In the genomic region with DNA sequence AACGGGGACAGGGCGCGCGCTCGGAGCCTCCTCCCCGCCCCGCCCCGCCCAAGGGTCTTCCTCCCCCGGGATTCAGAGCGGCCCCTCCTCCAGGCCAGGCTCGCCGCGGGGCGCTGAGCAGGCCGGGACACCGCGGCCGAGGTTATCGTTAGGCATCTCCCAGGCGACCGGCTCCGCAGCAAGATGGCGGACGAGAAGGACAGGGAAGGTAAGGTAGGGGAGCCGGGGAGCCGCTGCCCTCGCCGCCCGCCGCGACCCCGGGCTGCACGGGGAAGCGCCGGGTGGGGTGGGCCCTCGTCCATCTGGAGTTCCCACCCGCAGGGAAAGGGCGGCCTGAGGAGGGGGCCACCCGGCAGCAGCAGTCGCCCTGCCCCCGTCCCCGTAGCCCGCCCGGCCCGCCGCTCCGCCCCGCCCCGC, we compare ENCODE assay signal across 8 cellular contexts.
DNase-seq lines count a peak whose midpoint lies in the region; ATAC-seq, FAIRE-seq and TF ChIP-seq lines count a peak whose summit lies in the region.

No MANE protein-coding gene starts in this region.

- no peaks in the 10 kb centered on the region for H3K9me3 Mint-ChIP-seq in activated T-cell treated with anti-CD3 and anti-CD28 coated beads, Interleukin-2, amount 50 U/mL, for 4 hours

- H3K36me3 ChIP-seq in trophoblast cell (ENCODE audit: control insufficient read depth in 1 of 2, insufficient read depth in 2 of 2, low read length in 2 of 2), result no peaks in the 10 kb centered on the region

- no peak overlapping the region for H3K23ac ChIP-seq in trophoblast cell (ENCODE audit: low read length)

- peak overlapping the region; percentile 93 for H2AFZ ChIP-seq in trophoblast cell (ENCODE audit: insufficient read depth, low read length, poor library complexity)

- TF ChIP-seq CTCF in D721Med (IDR thresholded peaks at IDR 0.05; ENCODE audit: insufficient read depth, missing control alignments), result no peak

- WGBS in trophoblast cell (ENCODE audit: extremely low coverage, insufficient coverage, insufficient read length), result no CpG with 5 or more reads among the region's 49 CpGs

- peak overlapping the region; percentile 82 for H3K4me3 ChIP-seq in trophoblast cell (ENCODE audit: low read depth, low read length)

- H3K79me2 ChIP-seq in trophoblast cell (ENCODE audit: control insufficient read depth, insufficient read depth, low read length, poor library complexity), result peaks cover 9% of the 10 kb centered on the region

- peak overlapping the region; percentile 96 for H3K9ac ChIP-seq in trophoblast cell (ENCODE audit: low read length)

- peaks cover 18% of the 10 kb centered on the region for H3K79me1 ChIP-seq in trophoblast cell (ENCODE audit: low read length)

- no peak overlapping the region for H2AK5ac ChIP-seq in trophoblast cell (ENCODE audit: low read length)

- peak overlapping the region; percentile 72 for H4K12ac ChIP-seq in trophoblast cell (ENCODE audit: low read depth, low read length)

- peak overlapping the region; percentile 97 for H3K18ac ChIP-seq in trophoblast cell (ENCODE audit: low read length)

- peak overlapping the region; percentile 82 for H3K14ac ChIP-seq in trophoblast cell (ENCODE audit: low read length)

- no peak overlapping the region for H2BK12ac ChIP-seq in trophoblast cell (ENCODE audit: low read length)

- no peaks in the 10 kb centered on the region for H3K9me3 ChIP-seq in trophoblast cell (ENCODE audit: insufficient read depth, low read depth, low read length)

- DNase-seq in DMS153 (lab: John Stamatoyannopoulos, UW) (peak; percentile 84), HT1080 (ENCODE audit: low read depth) (peak; percentile 76), NOMO-1 treated with dmso at 0.1 percent for 144 hours (lab: John Stamatoyannopoulos, UW; ENCODE audit: unreplicated experiment) (peak; percentile 69), glomerular visceral epithelial cell (ENCODE audit: extremely low spot score) (peak; percentile 83), trophoblast cell (peak in 1 of 2 donors; percentile 76), D721Med (ENCODE audit: insufficient read length, low spot score) (no peak)
- peak; percentile 55 for DNase-seq in activated T-cell treated with anti-CD3 and anti-CD28 coated beads, Interleukin-2, amount 50 U/mL, for 4 hours

- peak overlapping the region; percentile 92 for H4K8ac ChIP-seq in trophoblast cell (ENCODE audit: low read depth, low read length)

- H3K4ac ChIP-seq in trophoblast cell (ENCODE audit: low read depth, low read length), result peak overlapping the region; percentile 68

- peaks cover 2 to 9% of the 10 kb centered on the region in 2 experiments for H3K4me1 ChIP-seq in trophoblast cell (ENCODE audit: control insufficient read depth in 1 of 2, insufficient read depth in 2 of 2, low read length in 2 of 2)

- no peaks in the 10 kb centered on the region for H3K36me3 Mint-ChIP-seq in activated T-cell treated with anti-CD3 and anti-CD28 coated beads, Interleukin-2, amount 50 U/mL, for 4 hours (ENCODE audit: insufficient read depth)

- H3K4me1 Mint-ChIP-seq in activated T-cell treated with anti-CD3 and anti-CD28 coated beads, Interleukin-2, amount 50 U/mL, for 4 hours (ENCODE audit: low read depth), result peaks cover 22% of the 10 kb centered on the region

- H3K27ac ChIP-seq in trophoblast cell (ENCODE audit: low read depth, low read length), result peak overlapping the region; percentile 99

- peak overlapping the region; percentile 89 for H3K4me2 ChIP-seq in trophoblast cell (ENCODE audit: low read length)

- peak overlapping the region; percentile 90 for H4K91ac ChIP-seq in trophoblast cell (ENCODE audit: low read depth, low read length)

- peak overlapping the region; percentile 91 for H2BK120ac ChIP-seq in trophoblast cell (ENCODE audit: insufficient read depth, low read length, poor library complexity)

- peak; percentile 59 for ATAC-seq in GM21447 (IDR thresholded peaks at IDR 0.05; ENCODE audit: unreplicated experiment)
- ATAC-seq in activated T-cell treated with anti-CD3 and anti-CD28 coated beads, Interleukin-2, amount 50 U/mL, for 4 hours, result peak; percentile 69

- no peaks in the 10 kb centered on the region for H3K27me3 ChIP-seq in trophoblast cell (ENCODE audit: insufficient read depth, low read length)

- FAIRE-seq in D721Med (lab: Jason Lieb, UNC), result no peak

- peak overlapping the region; percentile 93 for H3K4me3 Mint-ChIP-seq in activated T-cell treated with anti-CD3 and anti-CD28 coated beads, Interleukin-2, amount 50 U/mL, for 4 hours

- H3K27me3 Mint-ChIP-seq in activated T-cell treated with anti-CD3 and anti-CD28 coated beads, Interleukin-2, amount 50 U/mL, for 4 hours (ENCODE audit: low read depth), result no peaks in the 10 kb centered on the region

- peak overlapping the region; percentile 97 for H2BK5ac ChIP-seq in trophoblast cell (ENCODE audit: low read depth, low read length, poor library complexity)
